In genomic region chr4:145182212-145182611, GRCh38 we compare ENCODE assay signal across 19 cellular contexts. TPM values are rescaled to one million over a fixed set of nuclear protein-coding genes. Genes with fewer than 3 reads are reported as not detected.
DNase-seq lines count a peak whose midpoint lies in the region; ATAC-seq and TF ChIP-seq lines count a peak whose summit lies in the region.
"Had no signal": no experiment of that assay in that cellular context is flagged by ENCODE, and none has a peak within 500 bp of the region (broad histone marks: within the 10 kb centered on the region; RNA-seq: fewer than 3 reads in every experiment).

No MANE protein-coding gene starts in this region.

- H3K9ac ChIP-seq in neuronal stem cell (ENCODE audit: low read depth, low read length, poor library complexity) = no peak overlapping the region
- H3K9ac ChIP-seq: BLaER1 had no signal

- no peak for DNase-seq in CD8-positive, alpha-beta memory T cell
- DNase-seq in GM13977 (ENCODE audit: low spot score) = peak; percentile 46
- no peak for DNase-seq in activated T-helper 1 cell treated with anti-CD3 and anti-CD28 coated beads, Interleukin-12 subunit alpha, Interleukin-12 subunit beta, Interleukin-2, Interleukin-4 antibody, amounts not matched to agents 30 ng/mL and 10 ng/mL and 1 ng/mL, durations not matched to agents 14 hours and 24 hours and 36 hours (ENCODE audit: low spot score)
- no peak for DNase-seq in naive thymus-derived CD8-positive, alpha-beta T cell
- DNase-seq in NCI-H2081 treated with DMSO at 0.1 percent for 48 hours (lab: John Stamatoyannopoulos, UW) = no peak
- DNase-seq in neuronal stem cell (ENCODE audit: low spot score) = no peak
- no peak for DNase-seq in suprapubic skin (ENCODE audit: low spot score in 2 of 2)
- DNase-seq: adrenal gland; cerebellar nuclear complex; left colon; NCI-H2107; NCI-H526; posterior cingulate gyrus; spleen; stimulated activated naive B cell treated with anti-CD40 and anti-IgM and Interleukin-4, amounts not matched to agents 10 μg/mL and 1 μg/mL and 100 μg/mL, for 72 hours; upper lobe of right lung had no signal

- H3K4me3 Mint-ChIP-seq in CD8-positive, alpha-beta memory T cell = peak overlapping the region in 4 of 7 donors; percentile 36 to 74 (median 51)
- peak overlapping the region; percentile 70 for H3K4me3 Mint-ChIP-seq in activated T-helper 1 cell treated with anti-CD3 and anti-CD28 coated beads, Interleukin-12 subunit alpha, Interleukin-12 subunit beta, Interleukin-2, Interleukin-4 antibody, amounts not matched to agents 30 ng/mL and 10 ng/mL and 1 ng/mL, durations not matched to agents 14 hours and 24 hours and 36 hours
- H3K4me3 Mint-ChIP-seq in naive thymus-derived CD8-positive, alpha-beta T cell = peak overlapping the region in 7 of 10 donors; percentile 4 to 66 (median 58)
- H3K4me3 Mint-ChIP-seq: stimulated activated naive B cell treated with anti-CD40 and anti-IgM and Interleukin-4, amounts not matched to agents 10 μg/mL and 1 μg/mL and 100 μg/mL, for 72 hours had no signal

- no peak overlapping the region for H2BK15ac ChIP-seq in neuronal stem cell (ENCODE audit: low read length)

- no peak overlapping the region for H2AK5ac ChIP-seq in neuronal stem cell (ENCODE audit: low read depth, low read length)

- in situ Hi-C loops in GM13977 (cut with MboI; ENCODE audit: low pct_unique_long_range_greater_than_20kb, low sequenced_read_pairs, unreplicated experiment) = no loop called here

- H3K27me3 Mint-ChIP-seq in CD8-positive, alpha-beta memory T cell = peaks cover 0 to 4% of the 10 kb centered on the region in 2 donors
- peaks cover 7% of the 10 kb centered on the region for H3K27me3 Mint-ChIP-seq in activated T-helper 1 cell treated with anti-CD3 and anti-CD28 coated beads, Interleukin-12 subunit alpha, Interleukin-12 subunit beta, Interleukin-2, Interleukin-4 antibody, amounts not matched to agents 30 ng/mL and 10 ng/mL and 1 ng/mL, durations not matched to agents 14 hours and 24 hours and 36 hours (ENCODE audit: insufficient read depth)
- H3K27me3 Mint-ChIP-seq in naive thymus-derived CD8-positive, alpha-beta T cell = peaks cover 0 to 2% (median 0%) of the 10 kb centered on the region in 5 donors
- H3K27me3 Mint-ChIP-seq: stimulated activated naive B cell treated with anti-CD40 and anti-IgM and Interleukin-4, amounts not matched to agents 10 μg/mL and 1 μg/mL and 100 μg/mL, for 72 hours had no signal

- H2BK5ac ChIP-seq in neuronal stem cell (ENCODE audit: low read length) = no peak overlapping the region

- H3K27ac ChIP-seq in CD8-positive, alpha-beta memory T cell (ENCODE audit: low read depth, low read length) = no peak overlapping the region
- no peak overlapping the region for H3K27ac ChIP-seq in neuronal stem cell (replicated peaks; ENCODE audit: low read length)
- H3K27ac ChIP-seq in suprapubic skin = no peak overlapping the region
- H3K27ac ChIP-seq: adrenal gland, BLaER1, spleen, upper lobe of right lung had no signal

- H3K79me1 ChIP-seq in neuronal stem cell (ENCODE audit: low read depth, low read length) = no peaks in the 10 kb centered on the region

- no peak overlapping the region for H3K23ac ChIP-seq in neuronal stem cell (ENCODE audit: low read depth, low read length, poor library complexity)

- intact Hi-C loops in activated T-helper 1 cell treated with anti-CD3 and anti-CD28 coated beads, Interleukin-12 subunit alpha, Interleukin-12 subunit beta, Interleukin-2, Interleukin-4 antibody, amounts not matched to agents 30 ng/mL and 10 ng/mL and 1 ng/mL, durations not matched to agents 14 hours and 24 hours and 36 hours (cut with micrococcal nuclease) = loop anchor here (5.0 kb wide), 2 partner anchors 995 to 1340 kb away; partner anchors contain the start of genes LSM6 and SLC10A7

- WGBS in neuronal stem cell (ENCODE audit: extremely low coverage in 2 of 2, insufficient read length in 2 of 2, insufficient replicate concordance in 1 of 2), 2 donors = no CpG with 5 or more reads among the region's 2 CpGs
- 90% methylated on average over 2 of the region's 2 CpGs for WGBS in suprapubic skin

- peak overlapping the region in 4 of 8 donors; percentile 40 to 78 (median 68) for H3K27ac Mint-ChIP-seq in CD8-positive, alpha-beta memory T cell
- peak overlapping the region; percentile 44 for H3K27ac Mint-ChIP-seq in activated T-helper 1 cell treated with anti-CD3 and anti-CD28 coated beads, Interleukin-12 subunit alpha, Interleukin-12 subunit beta, Interleukin-2, Interleukin-4 antibody, amounts not matched to agents 30 ng/mL and 10 ng/mL and 1 ng/mL, durations not matched to agents 14 hours and 24 hours and 36 hours
- peak overlapping the region in 5 of 10 donors; percentile 11 to 49 (median 34) for H3K27ac Mint-ChIP-seq in naive thymus-derived CD8-positive, alpha-beta T cell
- H3K27ac Mint-ChIP-seq: stimulated activated naive B cell treated with anti-CD40 and anti-IgM and Interleukin-4, amounts not matched to agents 10 μg/mL and 1 μg/mL and 100 μg/mL, for 72 hours had no signal

- no peak overlapping the region for H4K8ac ChIP-seq in neuronal stem cell (ENCODE audit: low read depth, low read length)

- no peak overlapping the region for H3K4ac ChIP-seq in neuronal stem cell (ENCODE audit: low read length)

- CTCF ChIA-PET in CD8-positive, alpha-beta memory T cell (lab: Charles Lee) = interaction anchor here (0.9 kb wide), 1 partner anchor 11 kb away, joined by 3 read pairs; no protein-coding TSS in a partner anchor

- no peak for TF ChIP-seq EP300 in suprapubic skin (IDR thresholded peaks at IDR 0.05)

- H3K18ac ChIP-seq in neuronal stem cell (ENCODE audit: low read length) = no peak overlapping the region

- peaks cover 26 to 34% (median 31%) of the 10 kb centered on the region in 3 donors for H3K4me1 Mint-ChIP-seq in CD8-positive, alpha-beta memory T cell
- peaks cover 25% of the 10 kb centered on the region for H3K4me1 Mint-ChIP-seq in activated T-helper 1 cell treated with anti-CD3 and anti-CD28 coated beads, Interleukin-12 subunit alpha, Interleukin-12 subunit beta, Interleukin-2, Interleukin-4 antibody, amounts not matched to agents 30 ng/mL and 10 ng/mL and 1 ng/mL, durations not matched to agents 14 hours and 24 hours and 36 hours (ENCODE audit: low read depth)
- H3K4me1 Mint-ChIP-seq in naive thymus-derived CD8-positive, alpha-beta T cell = peaks cover 14 to 34% (median 25%) of the 10 kb centered on the region in 4 donors

- POLR2A ChIA-PET in CD8-positive, alpha-beta memory T cell (lab: Charles Lee) = interaction anchor here (0.7 to 0.8 kb wide), 3 partner anchors 83 to 438 kb away, joined by 3 to 5 read pairs (median 3); no protein-coding TSS in a partner anchor
- POLR2A ChIA-PET in naive thymus-derived CD8-positive, alpha-beta T cell (lab: Charles Lee) = interaction anchor here (0.6 to 2.7 kb wide), 2 partner anchors 9 to 84 kb away, joined by 4 to 14 read pairs; partner anchors contain the start of genes ABCE1 and ANAPC10

- H2AFZ ChIP-seq in neuronal stem cell (ENCODE audit: low read length) = no peak overlapping the region

- TF ChIP-seq CTCF in GM13977 (IDR thresholded peaks at IDR 0.05; ENCODE audit: extremely low read depth, insufficient read depth, missing control alignments) (no peak), suprapubic skin (IDR thresholded peaks at IDR 0.05) (no peak)

- no peaks in the 10 kb centered on the region for H3K9me3 Mint-ChIP-seq in CD8-positive, alpha-beta memory T cell
- H3K9me3 Mint-ChIP-seq in activated T-helper 1 cell treated with anti-CD3 and anti-CD28 coated beads, Interleukin-12 subunit alpha, Interleukin-12 subunit beta, Interleukin-2, Interleukin-4 antibody, amounts not matched to agents 30 ng/mL and 10 ng/mL and 1 ng/mL, durations not matched to agents 14 hours and 24 hours and 36 hours = no peaks in the 10 kb centered on the region
- no peaks in the 10 kb centered on the region for H3K9me3 Mint-ChIP-seq in naive thymus-derived CD8-positive, alpha-beta T cell
- H3K9me3 Mint-ChIP-seq: stimulated activated naive B cell treated with anti-CD40 and anti-IgM and Interleukin-4, amounts not matched to agents 10 μg/mL and 1 μg/mL and 100 μg/mL, for 72 hours had no signal

- H3K14ac ChIP-seq in neuronal stem cell (ENCODE audit: low read length) = no peak overlapping the region

- H3K4me2 ChIP-seq in neuronal stem cell (ENCODE audit: insufficient read depth, low read length, poor library complexity, severe bottlenecking) = no peak overlapping the region

- no peak overlapping the region for H4K91ac ChIP-seq in neuronal stem cell (ENCODE audit: low read depth, low read length, poor library complexity)

- no peaks in the 10 kb centered on the region for H3K9me3 ChIP-seq in CD8-positive, alpha-beta memory T cell (ENCODE audit: low read length)
- H3K9me3 ChIP-seq in neuronal stem cell (replicated peaks in 1 of 2; ENCODE audit: control insufficient read depth in 2 of 2, insufficient read depth in 1 of 2, low read depth in 1 of 2, low read length in 2 of 2) (no peaks in the 10 kb centered on the region), suprapubic skin (no peaks in the 10 kb centered on the region)
- H3K9me3 ChIP-seq: adrenal gland, BLaER1, spleen, upper lobe of right lung had no signal

- ATAC-seq in naive thymus-derived CD8-positive, alpha-beta T cell = no peak
- ATAC-seq in SK-N-SH treated with all-trans-retinoic acid at 6 μM for 48 hours = no peak
- ATAC-seq: left colon; PC-3; stimulated activated naive B cell treated with anti-CD40 and anti-IgM and Interleukin-4, amounts not matched to agents 10 μg/mL and 1 μg/mL and 100 μg/mL, for 72 hours; upper lobe of right lung had no signal

- H3K4me1 ChIP-seq in CD8-positive, alpha-beta memory T cell (ENCODE audit: insufficient read depth, low read length) = peaks cover 15% of the 10 kb centered on the region
- H3K4me1 ChIP-seq in neuronal stem cell (ENCODE audit: control insufficient read depth in 2 of 2, insufficient read depth in 1 of 2, low read depth in 1 of 2, low read length in 2 of 2) (peaks cover 4 to 8% of the 10 kb centered on the region in 2 donors), suprapubic skin (peaks cover 25% of the 10 kb centered on the region)

- no peaks in the 10 kb centered on the region for H3K36me3 ChIP-seq in CD8-positive, alpha-beta memory T cell (ENCODE audit: insufficient read depth, low read length)
- H3K36me3 ChIP-seq in neuronal stem cell (replicated peaks in 1 of 2; ENCODE audit: control insufficient read depth in 2 of 2, insufficient read depth in 2 of 2, low read length in 2 of 2) (no peaks in the 10 kb centered on the region), suprapubic skin (no peaks in the 10 kb centered on the region)
- H3K36me3 ChIP-seq: adrenal gland, BLaER1, spleen, upper lobe of right lung had no signal

- H3K36me3 Mint-ChIP-seq in CD8-positive, alpha-beta memory T cell = peaks cover 0 to 15% (median 0%) of the 10 kb centered on the region in 3 donors
- peaks cover 8% of the 10 kb centered on the region for H3K36me3 Mint-ChIP-seq in activated T-helper 1 cell treated with anti-CD3 and anti-CD28 coated beads, Interleukin-12 subunit alpha, Interleukin-12 subunit beta, Interleukin-2, Interleukin-4 antibody, amounts not matched to agents 30 ng/mL and 10 ng/mL and 1 ng/mL, durations not matched to agents 14 hours and 24 hours and 36 hours (ENCODE audit: low read depth)
- H3K36me3 Mint-ChIP-seq in naive thymus-derived CD8-positive, alpha-beta T cell = no peaks in the 10 kb centered on the region

- no peaks in the 10 kb centered on the region for H3K27me3 ChIP-seq in CD8-positive, alpha-beta memory T cell (ENCODE audit: insufficient read depth, low read length, poor library complexity, severe bottlenecking)
- H3K27me3 ChIP-seq in neuronal stem cell (ENCODE audit: control insufficient read depth in 3 of 3, insufficient read depth in 3 of 3, low read depth in 1 of 3, low read length in 3 of 3) (no peaks in the 10 kb centered on the region), suprapubic skin (no peaks in the 10 kb centered on the region)
- H3K27me3 ChIP-seq: adrenal gland, BLaER1, spleen, upper lobe of right lung had no signal

- no peak overlapping the region for H3K4me3 ChIP-seq in CD8-positive, alpha-beta memory T cell (ENCODE audit: low read length)
- H3K4me3 ChIP-seq in neuronal stem cell (ENCODE audit: low read length in 2 of 2) (no peak overlapping the region), suprapubic skin (no peak overlapping the region)
- H3K4me3 ChIP-seq: BLaER1, spleen, upper lobe of right lung had no signal

- H2BK12ac ChIP-seq in neuronal stem cell (ENCODE audit: low read length) = no peak overlapping the region

- H2BK120ac ChIP-seq in neuronal stem cell (ENCODE audit: low read depth, low read length) = no peak overlapping the region

- no peak for TF ChIP-seq POLR2A in suprapubic skin (IDR thresholded peaks at IDR 0.05)

RNA-seq across cellular contexts. Expression of gene OTUD4, which starts 1.8 kb away (rescaled TPM):
- total RNA-seq in CD8-positive, alpha-beta memory T cell = 10 to 100 TPM; 68.0 to 68.1 TPM
- 17.4 TPM for polyA plus RNA-seq in CD8-positive, alpha-beta memory T cell
- total RNA-seq in activated T-helper 1 cell treated with anti-CD3 and anti-CD28 coated beads, Interleukin-12 subunit alpha, Interleukin-12 subunit beta, Interleukin-2, Interleukin-4 antibody, amounts not matched to agents 30 ng/mL and 10 ng/mL and 1 ng/mL, durations not matched to agents 14 hours and 24 hours and 36 hours = 76.9 and 80.9 TPM in 2 replicates
- total RNA-seq in naive thymus-derived CD8-positive, alpha-beta T cell = 10 to 100 TPM; 56.7 to 61.8 TPM
- 10 to 100 TPM; 14.7 to 17.9 (median 14.9) TPM for polyA plus RNA-seq in naive thymus-derived CD8-positive, alpha-beta T cell
- 19.7 TPM for polyA plus RNA-seq in neuronal stem cell (2013, experiment 1 of 2)
- 19.9 TPM for polyA plus RNA-seq in neuronal stem cell (2013, experiment 2 of 2)
- 10 to 100 TPM; 31.7 to 43.6 (median 41.2) TPM for total RNA-seq in suprapubic skin
